Comparison of ENCODE assay signal across 9 cellular contexts in the genomic region with DNA sequence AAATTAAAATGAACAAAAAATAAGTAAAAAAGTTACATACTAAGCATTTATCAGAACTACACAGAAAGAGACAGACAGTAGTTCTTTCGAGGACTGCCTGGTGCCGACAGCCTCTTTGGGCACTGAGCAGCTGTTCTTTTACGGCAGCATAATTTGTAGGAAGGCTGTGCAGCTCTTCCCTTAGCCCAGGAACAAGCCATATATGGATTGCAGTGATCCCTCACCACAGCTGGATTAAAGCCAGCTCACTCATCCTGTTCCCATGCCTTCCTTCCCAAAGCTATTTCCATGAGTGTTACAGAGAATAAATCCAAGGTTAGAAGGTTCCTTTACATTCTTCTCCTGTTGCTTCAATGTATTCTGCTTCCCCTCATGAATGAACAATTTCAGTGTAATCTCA.
DNase-seq lines count a peak whose midpoint lies in the region; ATAC-seq and TF ChIP-seq lines count a peak whose summit lies in the region.
"Had no signal": no experiment of that assay in that cellular context is flagged by ENCODE, and none has a peak within 500 bp of the region (broad histone marks: within the 10 kb centered on the region; RNA-seq: fewer than 3 reads in every experiment).

No MANE protein-coding gene starts in this region.

- peak; percentile 64 for DNase-seq in NCI-H1092 (lab: John Stamatoyannopoulos, UW)
- DNase-seq in brain microvascular endothelial cell: peak; percentile 90
- DNase-seq in lower lobe of right lung: no peak
- DNase-seq in activated T-cell treated with anti-CD3 and anti-CD28 coated beads, Interleukin-2, amount 50 U/mL, for 48 hours: no peak
- DNase-seq: CD8-positive, alpha-beta memory T cell had no signal

- H3K27me3 ChIP-seq in ACC112 (ENCODE audit: insufficient read depth, low read length): no peaks in the 10 kb centered on the region
- no peaks in the 10 kb centered on the region for H3K27me3 ChIP-seq in brain microvascular endothelial cell (replicated peaks)
- H3K27me3 ChIP-seq in lower lobe of right lung (ENCODE audit: low read depth): no peaks in the 10 kb centered on the region

- H3K9me3 ChIP-seq in lower lobe of right lung: no peaks in the 10 kb centered on the region

- intact Hi-C loops in lower lobe of right lung (cut with DNase I): no loop called here

- H3K4me1 ChIP-seq in ACC112 (ENCODE audit: control insufficient read depth, insufficient read depth, low read length, unreplicated experiment) (peaks cover 25% of the 10 kb centered on the region), lower lobe of right lung (peaks cover 6% of the 10 kb centered on the region)

- H3K36me3 ChIP-seq in ACC112 (ENCODE audit: insufficient read depth, low read length) (peaks cover 40% of the 10 kb centered on the region), brain microvascular endothelial cell (replicated peaks) (no peaks in the 10 kb centered on the region), lower lobe of right lung (peaks cover 41% of the 10 kb centered on the region)

- ATAC-seq in lower lobe of right lung (peak; percentile 51 to 57), GM18505 (IDR thresholded peaks at IDR 0.05; ENCODE audit: unreplicated experiment) (no peak), HG03045 (IDR thresholded peaks at IDR 0.05; ENCODE audit: unreplicated experiment) (no peak), GM18517 (IDR thresholded peaks at IDR 0.05; ENCODE audit: unreplicated experiment) (no peak)

- H3K79me2 ChIP-seq in ACC112 (ENCODE audit: control insufficient read depth, insufficient read depth, low read length, unreplicated experiment): no peaks in the 10 kb centered on the region

- TF ChIP-seq POLR2A in GM18505 (IDR thresholded peaks at IDR 0.05; ENCODE audit: borderline replicate concordance, extremely low read depth, insufficient read depth, insufficient read length): no peak

- in situ Hi-C loops in brain microvascular endothelial cell (cut with HindIII; ENCODE audit: low pct_ligation_motif_present, low sequenced_read_pairs): no loop called here

- H3K27ac ChIP-seq in ACC112 (ENCODE audit: low read depth, low read length) (peak overlapping the region; percentile 92), brain microvascular endothelial cell (peak overlapping the region; percentile 82), lower lobe of right lung (no peak overlapping the region)

- TF ChIP-seq CTCF in brain microvascular endothelial cell (IDR thresholded peaks at IDR 0.05; ENCODE audit: low read depth, low read length, missing control alignments) (no peak), lower lobe of right lung (IDR thresholded peaks at IDR 0.05) (no peak)

- H3K4me3 ChIP-seq in ACC112 (ENCODE audit: low read depth, low read length) (peak overlapping the region; percentile 27; the same call in 1 of the 2 replicates), brain microvascular endothelial cell (ENCODE audit: low read depth, low read length) (no peak overlapping the region), lower lobe of right lung (no peak overlapping the region)

- H2AFZ ChIP-seq in ACC112 (ENCODE audit: low read length, unreplicated experiment): no peak overlapping the region

Comparison
In these comparisons a context has a peak if more than half of its experiments do, and no peak if none do; other contexts are left out.
1. DNase-seq: peak in NCI-H1092 (single experiment) and brain microvascular endothelial cell (single experiment); none in lower lobe of right lung (single experiment) and activated T-cell treated with anti-CD3 and anti-CD28 coated beads, Interleukin-2, amount 50 U/mL, for 48 hours (0 of 2).
2. ATAC-seq: peak in lower lobe of right lung (2 of 2); none in GM18505 (single experiment), HG03045 (single experiment) and GM18517 (single experiment).